Comparison of ENCODE assay signal across 22 cellular contexts in genomic region chr5:35665066-35665465, GRCh38. TPM values are rescaled to one million over a fixed set of nuclear protein-coding genes. Genes with fewer than 3 reads are reported as not detected.
DNase-seq lines count a peak whose midpoint lies in the region; ATAC-seq, FAIRE-seq and TF ChIP-seq lines count a peak whose summit lies in the region.
"Had no signal": no experiment of that assay in that cellular context is flagged by ENCODE, and none has a peak within 500 bp of the region (broad histone marks: within the 10 kb centered on the region; RNA-seq: fewer than 3 reads in every experiment).

No MANE protein-coding gene starts in this region.

- H3K4me3 Mint-ChIP-seq in dendritic cell treated with granulocyte-macrophage colony-stimulating factor and Interleukin-4, amounts not matched to agents 40 ng/mL and 50 ng/mL, for 4 days: no peak overlapping the region
- no peak overlapping the region for H3K4me3 Mint-ChIP-seq in progenitor cell of endocrine pancreas (ENCODE audit: low read depth)
- H3K4me3 Mint-ChIP-seq: activated CD4-positive, alpha-beta memory T cell treated with anti-CD3 and anti-CD28 coated beads, Interleukin-2, amount 10 ng/mL, durations not matched to agents 7 days and 5 days; activated T-cell treated with anti-CD3 and anti-CD28 coated beads, Interleukin-2, amount 50 U/mL, for 4 hours; stimulated activated memory B cell treated with anti-CD40 and anti-IgM and Interleukin-4, amounts not matched to agents 10 μg/mL and 1 μg/mL and 100 μg/mL, for 72 hours had no signal

- peak overlapping the region; percentile 7; the same call in 1 of the 2 replicates for H3K4me2 ChIP-seq in OCI-LY1 (ENCODE audit: low read length)

- no peaks in the 10 kb centered on the region for H3K9me3 ChIP-seq in A673 (ENCODE audit: low read depth, low read length, poor library complexity, severe bottlenecking)
- no peaks in the 10 kb centered on the region for H3K9me3 ChIP-seq in OCI-LY1 (ENCODE audit: low read length)
- H3K9me3 ChIP-seq: neutrophil, tibial artery had no signal

- H3K79me2 ChIP-seq in OCI-LY1 (ENCODE audit: insufficient read depth, low read length): no peaks in the 10 kb centered on the region

- peaks cover 31% of the 10 kb centered on the region for H3K9me3 Mint-ChIP-seq in dendritic cell treated with granulocyte-macrophage colony-stimulating factor and Interleukin-4, amounts not matched to agents 40 ng/mL and 50 ng/mL, for 4 days
- H3K9me3 Mint-ChIP-seq in progenitor cell of endocrine pancreas (ENCODE audit: low read depth): peaks cover 3% of the 10 kb centered on the region
- H3K9me3 Mint-ChIP-seq: activated T-cell treated with anti-CD3 and anti-CD28 coated beads, Interleukin-2, amount 50 U/mL, for 4 hours had no signal

- no peaks in the 10 kb centered on the region for H3K27me3 Mint-ChIP-seq in dendritic cell treated with granulocyte-macrophage colony-stimulating factor and Interleukin-4, amounts not matched to agents 40 ng/mL and 50 ng/mL, for 4 days
- H3K27me3 Mint-ChIP-seq in progenitor cell of endocrine pancreas: no peaks in the 10 kb centered on the region
- H3K27me3 Mint-ChIP-seq: activated CD4-positive, alpha-beta memory T cell treated with anti-CD3 and anti-CD28 coated beads, Interleukin-2, amount 10 ng/mL, durations not matched to agents 7 days and 5 days; stimulated activated memory B cell treated with anti-CD40 and anti-IgM and Interleukin-4, amounts not matched to agents 10 μg/mL and 1 μg/mL and 100 μg/mL, for 72 hours had no signal

- peaks cover 19% of the 10 kb centered on the region for H3K4me1 Mint-ChIP-seq in dendritic cell treated with granulocyte-macrophage colony-stimulating factor and Interleukin-4, amounts not matched to agents 40 ng/mL and 50 ng/mL, for 4 days (ENCODE audit: low read depth)
- no peaks in the 10 kb centered on the region for H3K4me1 Mint-ChIP-seq in progenitor cell of endocrine pancreas (ENCODE audit: low read depth)
- H3K4me1 Mint-ChIP-seq: stimulated activated memory B cell treated with anti-CD40 and anti-IgM and Interleukin-4, amounts not matched to agents 10 μg/mL and 1 μg/mL and 100 μg/mL, for 72 hours had no signal

- POLR2A ChIA-PET in A673 (lab: Charles Lee; ENCODE audit: low non-redundant PET): interaction anchor here (0.8 kb wide), 1 partner anchor 18 kb away, joined by 7 read pairs; no protein-coding TSS in a partner anchor

- peak overlapping the region; percentile 69 for H3K27ac Mint-ChIP-seq in dendritic cell treated with granulocyte-macrophage colony-stimulating factor and Interleukin-4, amounts not matched to agents 40 ng/mL and 50 ng/mL, for 4 days
- H3K27ac Mint-ChIP-seq in progenitor cell of endocrine pancreas: no peak overlapping the region
- H3K27ac Mint-ChIP-seq: activated CD4-positive, alpha-beta memory T cell treated with anti-CD3 and anti-CD28 coated beads, Interleukin-2, amount 10 ng/mL, durations not matched to agents 7 days and 5 days; stimulated activated memory B cell treated with anti-CD40 and anti-IgM and Interleukin-4, amounts not matched to agents 10 μg/mL and 1 μg/mL and 100 μg/mL, for 72 hours had no signal

- DNase-seq in A673 (ENCODE audit: low spot score): peak; percentile 93
- DNase-seq in H54 (ENCODE audit: insufficient read length, low spot score): no peak
- DNase-seq in D341Med (ENCODE audit: low spot score): no peak
- no peak for DNase-seq in progenitor cell of endocrine pancreas (ENCODE audit: low spot score, unreplicated experiment)
- DNase-seq in posterior vena cava (ENCODE audit: low spot score): no peak
- DNase-seq: activated CD4-positive, alpha-beta memory T cell treated with anti-CD3 and anti-CD28 coated beads, Interleukin-2, amount 10 ng/mL, durations not matched to agents 7 days and 5 days; activated T-cell treated with anti-CD3 and anti-CD28 coated beads, Interleukin-2, amount 50 U/mL, for 4 hours; midbrain; NCI-H1105 treated with DMSO at 0.1 percent for 48 hours; NCI-H2171; NCI-H526 treated with DMSO at 0.1 percent for 48 hours; right cardiac atrium; stimulated activated CD4-positive, alpha-beta T cell treated with anti-CD3 and anti-CD28 coated beads, Interleukin-15, amount 100 ng/mL, for 24 hours; tibial artery had no signal

- TF ChIP-seq POLR2A in H54 (IDR thresholded peaks at IDR 0.05; ENCODE audit: low read depth, low read length): no peak

- H3K36me3 ChIP-seq in A673 (ENCODE audit: insufficient read depth, low read length, poor library complexity, severe bottlenecking) (no peaks in the 10 kb centered on the region), OCI-LY1 (ENCODE audit: insufficient read depth, low read length) (no peaks in the 10 kb centered on the region)
- H3K36me3 ChIP-seq: neutrophil had no signal

- FAIRE-seq in H54 (lab: Jason Lieb, UNC): peak; percentile 74
- FAIRE-seq: frontal cortex, GM18507, RCC 7860 had no signal

- H3F3A ChIP-seq in OCI-LY1 (ENCODE audit: insufficient read depth, low read length): no peaks in the 10 kb centered on the region

- H2AFZ ChIP-seq in OCI-LY1 (ENCODE audit: low read length): peak overlapping the region; percentile 5; the same call in 1 of the 2 replicates

- intact Hi-C loops in A673 (cut with micrococcal nuclease; ENCODE audit: unreplicated experiment): no loop called here
- intact Hi-C loops in dendritic cell treated with granulocyte-macrophage colony-stimulating factor and Interleukin-4, amounts not matched to agents 40 ng/mL and 50 ng/mL, for 4 days (cut with micrococcal nuclease): no loop called here
- intact Hi-C loops in posterior vena cava (cut with DNase I): no loop called here

- H3K36me3 Mint-ChIP-seq in dendritic cell treated with granulocyte-macrophage colony-stimulating factor and Interleukin-4, amounts not matched to agents 40 ng/mL and 50 ng/mL, for 4 days (ENCODE audit: low read depth): peaks cover 7% of the 10 kb centered on the region
- peaks cover 2% of the 10 kb centered on the region for H3K36me3 Mint-ChIP-seq in progenitor cell of endocrine pancreas (ENCODE audit: insufficient read depth)
- H3K36me3 Mint-ChIP-seq: stimulated activated memory B cell treated with anti-CD40 and anti-IgM and Interleukin-4, amounts not matched to agents 10 μg/mL and 1 μg/mL and 100 μg/mL, for 72 hours had no signal

- ATAC-seq in GM21381 (IDR thresholded peaks at IDR 0.05; ENCODE audit: unreplicated experiment): no peak
- ATAC-seq: activated T-cell treated with anti-CD3 and anti-CD28 coated beads, Interleukin-2, amount 50 U/mL, for 4 hours; right cardiac atrium; stimulated activated memory B cell treated with anti-CD40 and anti-IgM and Interleukin-4, amounts not matched to agents 10 μg/mL and 1 μg/mL and 100 μg/mL, for 72 hours had no signal

- H3K4me1 ChIP-seq in A673 (ENCODE audit: insufficient read depth, low read length, poor library complexity, severe bottlenecking) (peaks cover 18% of the 10 kb centered on the region), OCI-LY1 (ENCODE audit: insufficient read depth, low read length, severe bottlenecking) (peaks cover 12% of the 10 kb centered on the region)
- H3K4me1 ChIP-seq: tibial artery had no signal

- no TSS peak for BruUV-seq in A673 (replicated peaks; lab: Mats Ljungman, UMichigan)

- peak overlapping the region; percentile 7 for H3K4me3 ChIP-seq in A673 (ENCODE audit: low read depth, low read length, poor library complexity, severe bottlenecking)
- H3K4me3 ChIP-seq in OCI-LY1 (ENCODE audit: low read depth, low read length, poor library complexity, severe bottlenecking): no peak overlapping the region
- H3K4me3 ChIP-seq: tibial artery had no signal

- H3K27ac ChIP-seq in A673 (ENCODE audit: low read depth, low read length, poor library complexity, severe bottlenecking) (peak overlapping the region; percentile 71), OCI-LY1 (ENCODE audit: low read depth, low read length, poor library complexity, severe bottlenecking) (no peak overlapping the region)
- H3K27ac ChIP-seq: neutrophil, tibial artery had no signal

- H4K20me1 ChIP-seq in OCI-LY1 (ENCODE audit: insufficient read depth, low read length): no peaks in the 10 kb centered on the region

- no peaks in the 10 kb centered on the region for H3K27me3 ChIP-seq in A673 (replicated peaks; ENCODE audit: insufficient read depth, low read depth, low read length, poor library complexity)
- no peaks in the 10 kb centered on the region for H3K27me3 ChIP-seq in OCI-LY1 (ENCODE audit: insufficient read depth, low read length)
- H3K27me3 ChIP-seq: neutrophil, tibial artery had no signal

- no peak overlapping the region for H3K9ac ChIP-seq in OCI-LY1 (ENCODE audit: low read length)

- CTCF ChIA-PET in A673 (lab: Charles Lee): interaction anchor here (0.8 to 1.1 kb wide), 3 partner anchors 14 to 261 kb away, joined by 3 to 6 read pairs (median 3); no protein-coding TSS in a partner anchor

- TF ChIP-seq CTCF in A673 (conservative IDR thresholded peaks at IDR 0.05; ENCODE audit: low read depth, low read length) (no peak), OCI-LY1 (IDR thresholded peaks at IDR 0.05; ENCODE audit: low read length) (no peak), progenitor cell of endocrine pancreas (IDR thresholded peaks at IDR 0.05; ENCODE audit: unreplicated experiment) (no peak)

- no peaks in the 10 kb centered on the region for H3K9me2 ChIP-seq in OCI-LY1 (ENCODE audit: low read depth, low read length)

RNA-seq across cellular contexts. Expression of gene SPEF2, which starts 47.4 kb away (rescaled TPM):
- total RNA-seq in A673 (2021): 1.5 and 1.7 TPM in 2 replicates
- total RNA-seq in progenitor cell of endocrine pancreas: 15.6 and 16.0 TPM in 2 replicates
- total RNA-seq in posterior vena cava: 1 to 10 TPM; 4.8 to 6.1 TPM
